ENCODE assay signal across 26 cellular contexts in the genomic region with DNA sequence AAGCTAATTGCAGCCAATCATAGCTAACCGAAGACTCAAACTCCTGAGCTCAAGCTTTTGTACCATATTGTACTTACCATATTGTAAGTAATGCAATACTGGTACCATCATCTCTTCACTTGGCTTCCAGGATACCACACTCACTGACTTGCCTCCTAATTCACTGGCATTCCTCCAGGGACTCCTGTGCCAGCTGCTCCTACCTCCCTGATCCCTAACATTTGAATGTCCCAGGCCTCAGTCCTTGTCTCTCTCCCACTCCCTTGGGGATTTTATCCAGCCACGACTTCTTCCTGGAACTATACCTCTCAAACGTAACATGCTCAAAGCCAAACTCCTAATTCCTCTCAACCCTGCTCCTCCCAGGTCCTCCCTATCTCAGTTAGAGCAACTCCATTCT. TPM values are rescaled to one million over a fixed set of nuclear protein-coding genes. Genes with fewer than 3 reads are reported as not detected.
A peak's percentile ranks its signal among the peaks of the same experiment; 100 is the strongest.
DNase-seq lines count a peak whose midpoint lies in the region; ATAC-seq and TF ChIP-seq lines count a peak whose summit lies in the region.
"Had no signal": no experiment of that assay in that cellular context is flagged by ENCODE, and none has a peak within 500 bp of the region (broad histone marks: within the 10 kb centered on the region; RNA-seq: fewer than 3 reads in every experiment).

No MANE protein-coding gene starts in this region.

- H3K27ac ChIP-seq in HEK293 (ENCODE audit: extremely low read depth, low read depth, low read length) (no peak overlapping the region), SJCRH30 (no peak overlapping the region)
- H3K27ac ChIP-seq: 22Rv1, parathyroid adenoma, right lobe of liver, SK-N-MC, upper lobe of left lung had no signal

- in situ Hi-C loops in KBM-7 (cut with MboI; ENCODE audit: low pct_unique_long_range_greater_than_20kb, low sequenced_read_pairs), result no loop called here

- no peak overlapping the region for H3K27ac Mint-ChIP-seq in stimulated activated memory B cell treated with anti-CD40 and anti-IgM and Interleukin-4, amounts not matched to agents 10 μg/mL and 1 μg/mL and 100 μg/mL, for 72 hours
- H3K27ac Mint-ChIP-seq: activated CD8-positive, alpha-beta memory T cell treated with anti-CD3 and anti-CD28 coated beads, Interleukin-2, amount 10 ng/mL, durations not matched to agents 7 days and 5 days; dendritic cell treated with granulocyte-macrophage colony-stimulating factor and Interleukin-4, amounts not matched to agents 40 ng/mL and 50 ng/mL, for 4 days had no signal

- ATAC-seq in left lobe of liver, result peak; percentile 22
- no peak for ATAC-seq in stimulated activated memory B cell treated with anti-CD40 and anti-IgM and Interleukin-4, amounts not matched to agents 10 μg/mL and 1 μg/mL and 100 μg/mL, for 72 hours
- ATAC-seq: activated CD8-positive, alpha-beta memory T cell treated with anti-CD3 and anti-CD28 coated beads, Interleukin-2, amount 10 ng/mL, durations not matched to agents 7 days and 5 days; activated T-helper 17 cell treated with anti-CD3 and anti-CD28 coated beads, Interleukin-2, amount 50 U/mL, for 72 hours; natural killer cell treated with Interleukin-12 subunit alpha and Interleukin-12 subunit beta and Interleukin-15 and Interleukin-18, amount 100 ng/mL, for 72 hours; right lobe of liver had no signal

- DNase-seq in NCI-H2107 treated with DMSO at 0.1 percent for 48 hours (lab: John Stamatoyannopoulos, UW; ENCODE audit: unreplicated experiment) (peak; percentile 8), NCI-H2107 (lab: John Stamatoyannopoulos, UW) (no peak), SJCRH30 (peak; percentile 66 to 77), left lobe of liver (ENCODE audit: low spot score) (no peak), RKO (ENCODE audit: low spot score) (no peak), KBM-7 (no peak)
- DNase-seq: activated CD4-positive, alpha-beta T cell treated with anti-CD3 and anti-CD28 coated beads for 48 hours; activated CD8-positive, alpha-beta memory T cell treated with anti-CD3 and anti-CD28 coated beads, Interleukin-2, amount 10 ng/mL, durations not matched to agents 7 days and 5 days; GOT3; left cardiac atrium; mesendoderm; MM.1S; NCI-H1436; NCI-H226; right lobe of liver; stimulated activated CD8-positive, alpha-beta memory T cell treated with anti-CD3 and anti-CD28 coated beads, Interleukin-4, amount 100 ng/mL, for 48 hours; T-helper 2 cell; upper lobe of left lung had no signal

- H3K36me3 ChIP-seq in HEK293 (ENCODE audit: control insufficient read depth in 2 of 2, insufficient read depth in 1 of 2, low read length in 2 of 2) (peaks cover 21 to 82% of the 10 kb centered on the region in 2 experiments; a peak in 2 of 3 replicates), SJCRH30 (peaks cover 34% of the 10 kb centered on the region)

- no peaks in the 10 kb centered on the region for H3K9me3 Mint-ChIP-seq in stimulated activated memory B cell treated with anti-CD40 and anti-IgM and Interleukin-4, amounts not matched to agents 10 μg/mL and 1 μg/mL and 100 μg/mL, for 72 hours
- H3K9me3 Mint-ChIP-seq: activated T-helper 17 cell treated with anti-CD3 and anti-CD28 coated beads, Interleukin-2, amount 50 U/mL, for 72 hours; dendritic cell treated with granulocyte-macrophage colony-stimulating factor and Interleukin-4, amounts not matched to agents 40 ng/mL and 50 ng/mL, for 4 days; natural killer cell treated with Interleukin-12 subunit alpha and Interleukin-12 subunit beta and Interleukin-15 and Interleukin-18, amount 100 ng/mL, for 72 hours had no signal

- no peaks in the 10 kb centered on the region for H3K4me1 ChIP-seq in HEK293 (ENCODE audit: control insufficient read depth, insufficient read depth, low read length)
- H3K4me1 ChIP-seq in SJCRH30, result peaks cover 12% of the 10 kb centered on the region
- H3K4me1 ChIP-seq: parathyroid adenoma, right lobe of liver, upper lobe of left lung had no signal

- peaks cover 21% of the 10 kb centered on the region for H3K36me3 Mint-ChIP-seq in stimulated activated memory B cell treated with anti-CD40 and anti-IgM and Interleukin-4, amounts not matched to agents 10 μg/mL and 1 μg/mL and 100 μg/mL, for 72 hours

- H3K27me3 Mint-ChIP-seq in stimulated activated memory B cell treated with anti-CD40 and anti-IgM and Interleukin-4, amounts not matched to agents 10 μg/mL and 1 μg/mL and 100 μg/mL, for 72 hours, result no peaks in the 10 kb centered on the region
- H3K27me3 Mint-ChIP-seq: activated CD8-positive, alpha-beta memory T cell treated with anti-CD3 and anti-CD28 coated beads, Interleukin-2, amount 10 ng/mL, durations not matched to agents 7 days and 5 days; activated T-helper 17 cell treated with anti-CD3 and anti-CD28 coated beads, Interleukin-2, amount 50 U/mL, for 72 hours; dendritic cell treated with granulocyte-macrophage colony-stimulating factor and Interleukin-4, amounts not matched to agents 40 ng/mL and 50 ng/mL, for 4 days; natural killer cell treated with Interleukin-12 subunit alpha and Interleukin-12 subunit beta and Interleukin-15 and Interleukin-18, amount 100 ng/mL, for 72 hours had no signal

- H3K9me3 ChIP-seq in HEK293 (ENCODE audit: control insufficient read depth, insufficient read depth, low read depth, low read length) (no peaks in the 10 kb centered on the region), SJCRH30 (replicated peaks) (no peaks in the 10 kb centered on the region)
- H3K9me3 ChIP-seq: right lobe of liver, upper lobe of left lung had no signal

- POLR2A ChIA-PET in HEK293 (lab: Yijun Ruan, JAX), result no interaction called here

- H3K4me3 ChIP-seq in HEK293 (ENCODE audit: low read depth, low read length) (no peak overlapping the region), SJCRH30 (no peak overlapping the region)
- H3K4me3 ChIP-seq: right lobe of liver, SK-N-MC, upper lobe of left lung had no signal

- CTCF ChIA-PET in HEK293 (lab: Yijun Ruan, JAX), result interaction anchor here (0.6 kb wide), 1 partner anchor 256 kb away, joined by 3 read pairs; no protein-coding TSS in a partner anchor

- H3K27me3 ChIP-seq in SJCRH30, result no peaks in the 10 kb centered on the region
- H3K27me3 ChIP-seq: right lobe of liver, upper lobe of left lung had no signal

- no peak for TF ChIP-seq CTCF in HEK293 (tag by site-specific recombination; IDR thresholded peaks at IDR 0.05)

- no peak overlapping the region for H3K4me3 Mint-ChIP-seq in stimulated activated memory B cell treated with anti-CD40 and anti-IgM and Interleukin-4, amounts not matched to agents 10 μg/mL and 1 μg/mL and 100 μg/mL, for 72 hours
- H3K4me3 Mint-ChIP-seq: activated CD8-positive, alpha-beta memory T cell treated with anti-CD3 and anti-CD28 coated beads, Interleukin-2, amount 10 ng/mL, durations not matched to agents 7 days and 5 days; activated T-helper 17 cell treated with anti-CD3 and anti-CD28 coated beads, Interleukin-2, amount 50 U/mL, for 72 hours; dendritic cell treated with granulocyte-macrophage colony-stimulating factor and Interleukin-4, amounts not matched to agents 40 ng/mL and 50 ng/mL, for 4 days; natural killer cell treated with Interleukin-12 subunit alpha and Interleukin-12 subunit beta and Interleukin-15 and Interleukin-18, amount 100 ng/mL, for 72 hours had no signal

- no peaks in the 10 kb centered on the region for H3K4me1 Mint-ChIP-seq in stimulated activated memory B cell treated with anti-CD40 and anti-IgM and Interleukin-4, amounts not matched to agents 10 μg/mL and 1 μg/mL and 100 μg/mL, for 72 hours

TF ChIP-seq in HEK293, 187 proteins besides CTCF, POLR2A, EP300 and RAD21:
- peak; percentile 58; the same call in 1 of the 2 replicates for TF ChIP-seq ZBTB48 (tag by site-specific recombination; IDR thresholded peaks at IDR 0.05)
- no peak for TF ChIP-seq YY1 (tag by site-specific recombination; IDR thresholded peaks at IDR 0.05)
- TF ChIP-seq ZNF560 (tag by site-specific recombination; IDR thresholded peaks at IDR 0.05; ENCODE audit: borderline replicate concordance), result no peak

RNA-seq across cellular contexts. Expression of a gene that starts 33.8 kb away (rescaled TPM):
- total RNA-seq in SJCRH30 (2014; rRNA removed; shearing (Covaris generic)), result 51.4 and 60.9 TPM in 2 replicates
- 22.7 TPM for total RNA-seq in left lobe of liver

Comparison
In these comparisons a context has a peak if more than half of its experiments do, and no peak if none do; other contexts are left out.
1. DNase-seq: peak in NCI-H2107 treated with DMSO at 0.1 percent for 48 hours (single experiment) and SJCRH30 (2 of 2); none in NCI-H2107 (single experiment), left lobe of liver (single experiment), RKO (single experiment) and KBM-7 (single experiment).